Comparison of ENCODE assay signal across 11 cellular contexts in the genomic region with DNA sequence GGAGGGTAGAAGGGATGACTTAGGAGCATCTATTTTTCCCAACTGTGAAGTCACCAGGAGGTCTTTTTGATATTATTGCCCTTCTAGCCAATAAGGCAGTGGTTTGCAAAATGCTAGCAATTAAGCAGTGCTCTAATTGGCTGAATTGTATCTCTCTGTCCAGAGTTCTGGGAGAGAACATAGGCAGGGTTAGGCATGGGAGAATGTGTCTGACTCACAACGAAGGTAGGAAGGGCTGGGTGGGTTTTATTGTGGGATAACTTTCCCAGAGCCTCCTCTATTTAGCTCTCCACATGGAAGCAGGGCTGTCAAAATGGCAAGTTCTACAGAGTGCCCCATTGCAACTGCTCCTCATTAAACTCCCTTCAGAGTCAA.
DNase-seq lines count a peak whose midpoint lies in the region; ATAC-seq and FAIRE-seq lines count a peak whose summit lies in the region.
"Had no signal": no experiment of that assay in that cellular context is flagged by ENCODE, and none has a peak within 500 bp of the region (broad histone marks: within the 10 kb centered on the region; RNA-seq: fewer than 3 reads in every experiment).

No MANE protein-coding gene starts in this region.

- H3K4me3 Mint-ChIP-seq in activated naive CD8-positive, alpha-beta T cell treated with anti-CD3 and anti-CD28 coated beads for 36 hours, result no peak overlapping the region
- no peak overlapping the region for H3K4me3 Mint-ChIP-seq in activated naive CD8-positive, alpha-beta T cell treated with anti-CD3 and anti-CD28 coated beads, Interleukin-2, amount 50 U/mL, for 24 hours
- H3K4me3 Mint-ChIP-seq: activated naive CD4-positive, alpha-beta T cell treated with anti-CD3 and anti-CD28 coated beads for 36 hours had no signal

- peaks cover 4% of the 10 kb centered on the region for H3K27me3 Mint-ChIP-seq in activated naive CD8-positive, alpha-beta T cell treated with anti-CD3 and anti-CD28 coated beads for 36 hours
- peaks cover 12% of the 10 kb centered on the region for H3K27me3 Mint-ChIP-seq in activated naive CD8-positive, alpha-beta T cell treated with anti-CD3 and anti-CD28 coated beads, Interleukin-2, amount 50 U/mL, for 24 hours

- H3K4me1 Mint-ChIP-seq in activated naive CD8-positive, alpha-beta T cell treated with anti-CD3 and anti-CD28 coated beads for 36 hours, result peaks cover 14% of the 10 kb centered on the region
- peaks cover 20% of the 10 kb centered on the region for H3K4me1 Mint-ChIP-seq in activated naive CD8-positive, alpha-beta T cell treated with anti-CD3 and anti-CD28 coated beads, Interleukin-2, amount 50 U/mL, for 24 hours

- DNase-seq in activated naive CD8-positive, alpha-beta T cell treated with anti-CD3 and anti-CD28 coated beads for 36 hours, result no peak
- no peak for DNase-seq in activated naive CD8-positive, alpha-beta T cell treated with anti-CD3 and anti-CD28 coated beads, Interleukin-2, amount 50 U/mL, for 24 hours
- DNase-seq in RCC 7860 (ENCODE audit: low spot score) (peak; percentile 88), NCI-H446 (lab: John Stamatoyannopoulos, UW) (no peak), germinal center (ENCODE audit: low spot score) (no peak), cortex of kidney (lab: John Stamatoyannopoulos, UW) (no peak)
- no peak for DNase-seq in activated effector memory CD4-positive, alpha-beta T cell treated with Interleukin-2 at 50 U/mL for 16 hours
- DNase-seq: WERI-Rb-1 had no signal

- ATAC-seq in activated naive CD8-positive, alpha-beta T cell treated with anti-CD3 and anti-CD28 coated beads, Interleukin-2, amount 50 U/mL, for 24 hours, result no peak
- peak; percentile 19 for ATAC-seq in HG03045 (IDR thresholded peaks at IDR 0.05; ENCODE audit: unreplicated experiment)
- ATAC-seq: HCT116 had no signal

- H3K9me3 Mint-ChIP-seq in activated naive CD8-positive, alpha-beta T cell treated with anti-CD3 and anti-CD28 coated beads for 36 hours, result peaks cover 8% of the 10 kb centered on the region
- H3K9me3 Mint-ChIP-seq in activated naive CD8-positive, alpha-beta T cell treated with anti-CD3 and anti-CD28 coated beads, Interleukin-2, amount 50 U/mL, for 24 hours, result peaks cover 3% of the 10 kb centered on the region

- H3K27ac Mint-ChIP-seq in activated naive CD8-positive, alpha-beta T cell treated with anti-CD3 and anti-CD28 coated beads for 36 hours, result peak overlapping the region; percentile 14
- H3K27ac Mint-ChIP-seq in activated naive CD8-positive, alpha-beta T cell treated with anti-CD3 and anti-CD28 coated beads, Interleukin-2, amount 50 U/mL, for 24 hours, result no peak overlapping the region

- peak; percentile 86 for FAIRE-seq in RCC 7860 (lab: Jason Lieb, UNC)

- H3K36me3 Mint-ChIP-seq in activated naive CD8-positive, alpha-beta T cell treated with anti-CD3 and anti-CD28 coated beads for 36 hours, result no peaks in the 10 kb centered on the region
- no peaks in the 10 kb centered on the region for H3K36me3 Mint-ChIP-seq in activated naive CD8-positive, alpha-beta T cell treated with anti-CD3 and anti-CD28 coated beads, Interleukin-2, amount 50 U/mL, for 24 hours (ENCODE audit: low read depth)
